ENCODE assay signal across 17 cellular contexts in the genomic region with DNA sequence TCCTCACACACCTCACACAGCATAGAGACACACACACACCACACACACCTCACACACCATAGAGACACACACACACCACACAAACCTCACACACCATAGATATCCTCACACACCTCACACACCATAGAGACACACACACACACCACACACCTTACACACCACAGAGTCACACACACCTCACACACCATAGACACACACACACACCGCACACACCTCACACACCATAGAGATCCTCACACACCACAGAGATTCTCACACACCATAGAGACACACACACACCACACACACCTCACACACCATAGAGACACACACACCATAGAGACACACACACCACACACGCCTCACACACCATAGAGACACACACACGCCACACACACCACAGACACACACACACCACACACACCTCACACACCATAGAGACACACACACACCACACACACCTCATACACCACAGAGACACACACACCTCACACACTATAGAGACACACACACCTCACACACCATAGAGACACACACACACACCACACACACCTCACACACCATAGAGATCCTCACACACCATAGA.
DNase-seq lines count a peak whose midpoint lies in the region; ATAC-seq, FAIRE-seq and TF ChIP-seq lines count a peak whose summit lies in the region.
"Had no signal": no experiment of that assay in that cellular context is flagged by ENCODE, and none has a peak within 500 bp of the region (broad histone marks: within the 10 kb centered on the region; RNA-seq: fewer than 3 reads in every experiment).

No MANE protein-coding gene starts in this region.

- H2BK20ac ChIP-seq in IMR-90 (ENCODE audit: low read depth, low read length), result no peak overlapping the region

- no peak overlapping the region for H3K23ac ChIP-seq in IMR-90 (ENCODE audit: low read depth, low read length)

- no peak for TF ChIP-seq POLR2A in HepG2 (IDR thresholded peaks at IDR 0.05; ENCODE audit: insufficient read depth in 1 of 2, low read depth in 2 of 2, low read length in 2 of 2)
- TF ChIP-seq POLR2A in right lobe of liver (IDR thresholded peaks at IDR 0.05), result no peak
- no peak for TF ChIP-seq POLR2A in IMR-90 (IDR thresholded peaks at IDR 0.05; ENCODE audit: low read depth, low read length)

- no peak overlapping the region for H4K91ac ChIP-seq in IMR-90 (ENCODE audit: insufficient read depth, low read depth, low read length)

- H4K20me1 ChIP-seq in HepG2 (ENCODE audit: insufficient read depth, low read length), result no peaks in the 10 kb centered on the region
- no peaks in the 10 kb centered on the region for H4K20me1 ChIP-seq in IMR-90 (ENCODE audit: insufficient read depth, low read length)
- no peaks in the 10 kb centered on the region for H4K20me1 ChIP-seq in hepatocyte (ENCODE audit: insufficient read depth, poor library complexity, severe bottlenecking)
- H4K20me1 ChIP-seq: BLaER1 had no signal

- H2AK5ac ChIP-seq in IMR-90 (ENCODE audit: low read depth, low read length), result no peak overlapping the region

- H3K9me3 ChIP-seq in HepG2 (ENCODE audit: low read length), result no peaks in the 10 kb centered on the region
- H3K9me3 ChIP-seq in right lobe of liver, result no peaks in the 10 kb centered on the region
- peaks cover 36% of the 10 kb centered on the region for H3K9me3 ChIP-seq in IMR-90 (ENCODE audit: control insufficient read depth, insufficient read depth, low read length)
- no peaks in the 10 kb centered on the region for H3K9me3 ChIP-seq in hepatocyte (ENCODE audit: low read depth)
- H3K9me3 ChIP-seq: A549, BLaER1 had no signal

- FAIRE-seq in HepG2 (lab: Jason Lieb, UNC), result peak; percentile 70
- FAIRE-seq: A549 had no signal

- TF ChIP-seq EP300 in HepG2 (IDR thresholded peaks at IDR 0.05; ENCODE audit: low read depth in 2 of 2, low read length in 2 of 2), result no peak
- TF ChIP-seq EP300 in HepG2 (CRISPR knock-in tag; IDR thresholded peaks at IDR 0.05; ENCODE audit: borderline replicate concordance), result no peak

- H3K4me2 ChIP-seq in HepG2 (ENCODE audit: low read depth, low read length) (peak overlapping the region; percentile 72; the same call in 1 of the 2 replicates), IMR-90 (ENCODE audit: low read depth, low read length) (no peak overlapping the region), hepatocyte (no peak overlapping the region)
- H3K4me2 ChIP-seq: A549, BLaER1 had no signal

- CTCF ChIA-PET in HepG2 (lab: Yijun Ruan, JAX; ENCODE audit: low intra/inter-chr PET ratio, low total read pairs) (no interaction called here), IMR-90 (lab: Yijun Ruan, JAX) (no interaction called here)

- H3K18ac ChIP-seq in IMR-90 (ENCODE audit: low read depth, low read length), result no peak overlapping the region

- no peak overlapping the region for H4K8ac ChIP-seq in IMR-90 (ENCODE audit: low read depth in 2 of 2, low read length in 2 of 2)

- no peaks in the 10 kb centered on the region for H3K79me1 ChIP-seq in IMR-90 (ENCODE audit: low read depth in 1 of 2, low read length in 2 of 2)

- no peak overlapping the region for H3K9ac ChIP-seq in HepG2 (ENCODE audit: insufficient read depth, low read depth, low read length)
- no peak overlapping the region for H3K9ac ChIP-seq in IMR-90 (ENCODE audit: low read depth, low read length)
- H3K9ac ChIP-seq: BLaER1 had no signal

- dilution Hi-C loops in IMR-90 (cut with HindIII; ENCODE audit: low sequenced_read_pairs, unreplicated experiment), result no loop called here

- H4K5ac ChIP-seq in IMR-90 (ENCODE audit: low read depth, low read length), result no peak overlapping the region

- TF ChIP-seq RAD21 in HepG2 (CRISPR knock-in tag; IDR thresholded peaks at IDR 0.05) (no peak), IMR-90 (IDR thresholded peaks at IDR 0.05; ENCODE audit: low read length) (no peak)

- no peak for DNase-seq in HepG2 (ENCODE audit: low spot score)
- DNase-seq in right lobe of liver, result no peak
- DNase-seq in IMR-90, result no peak
- no peak for DNase-seq in hepatocyte (ENCODE audit: low spot score)
- no peak for DNase-seq in activated CD4-positive, alpha-beta T cell treated with anti-CD3 and anti-CD28 coated beads for 1 hour
- DNase-seq: AML-193; CD4-positive, alpha-beta memory T cell; DMS153; DMS79; GDM1; HCEC 1CT had no signal

- H3K27ac ChIP-seq in HepG2 (ENCODE audit: extremely low read length, insufficient read depth, low read length), result no peak overlapping the region
- H3K27ac ChIP-seq in right lobe of liver, result no peak overlapping the region
- H3K27ac ChIP-seq in IMR-90 (ENCODE audit: insufficient read depth, low read length), result no peak overlapping the region
- peak overlapping the region; percentile 90 for H3K27ac ChIP-seq in hepatocyte
- H3K27ac ChIP-seq: 22Rv1, A549, BLaER1 had no signal

- peaks cover 30% of the 10 kb centered on the region for H3K4me1 ChIP-seq in HepG2 (ENCODE audit: insufficient read depth, low read length)
- no peaks in the 10 kb centered on the region for H3K4me1 ChIP-seq in right lobe of liver
- H3K4me1 ChIP-seq in IMR-90 (ENCODE audit: control insufficient read depth, insufficient read depth, low read length), result no peaks in the 10 kb centered on the region
- peaks cover 22% of the 10 kb centered on the region for H3K4me1 ChIP-seq in hepatocyte (ENCODE audit: insufficient read depth)
- H3K4me1 ChIP-seq: A549, BLaER1 had no signal

- peak overlapping the region; percentile 76 for H2BK5ac ChIP-seq in IMR-90 (ENCODE audit: low read depth, low read length, poor library complexity, severe bottlenecking)

- H3K4ac ChIP-seq in IMR-90 (ENCODE audit: low read depth, low read length), result no peak overlapping the region

- no peaks in the 10 kb centered on the region for H3K9me1 ChIP-seq in IMR-90 (ENCODE audit: insufficient read depth, low read length)

- H3K56ac ChIP-seq in IMR-90 (ENCODE audit: extremely low read depth, insufficient read depth, low read length), result no peak overlapping the region

- no peak overlapping the region for H3K14ac ChIP-seq in IMR-90 (replicated peaks; ENCODE audit: low read depth, low read length)

- POLR2A ChIA-PET in HepG2 (lab: Yijun Ruan, JAX) (no interaction called here), IMR-90 (lab: Charles Lee; ENCODE audit: unreplicated experiment) (no interaction called here)

- intact Hi-C loops in HepG2 (cut with micrococcal nuclease; ENCODE audit: unreplicated experiment), result no loop called here
- intact Hi-C loops in right lobe of liver (cut with DNase I), result no loop called here
- intact Hi-C loops in IMR-90 (cut with micrococcal nuclease), result no loop called here

- in situ Hi-C loops in HepG2 (cut with HindIII; ENCODE audit: extremely low pct_ligation_motif_present, low pct_unique_long_range_greater_than_20kb), result no loop called here
- in situ Hi-C loops in IMR-90 (cut with MboI; ENCODE audit: low sequenced_read_pairs), result no loop called here

- no peak overlapping the region for H2BK15ac ChIP-seq in IMR-90 (ENCODE audit: low read depth, low read length)

- H3K36me3 ChIP-seq in HepG2 (replicated peaks in 1 of 2; ENCODE audit: control insufficient read depth in 1 of 2, insufficient read depth in 2 of 2, low read length in 2 of 2) (no peaks in the 10 kb centered on the region), right lobe of liver (no peaks in the 10 kb centered on the region), IMR-90 (ENCODE audit: control insufficient read depth, insufficient read depth, low read length) (no peaks in the 10 kb centered on the region), hepatocyte (replicated peaks; ENCODE audit: insufficient read depth, low read depth) (no peaks in the 10 kb centered on the region)
- H3K36me3 ChIP-seq: BLaER1 had no signal

- H3K4me3 ChIP-seq in HepG2 (replicated peaks in 1 of 3; ENCODE audit: insufficient read depth in 1 of 3, low read depth in 2 of 3, low read length in 3 of 3) (no peak overlapping the region), right lobe of liver (no peak overlapping the region), IMR-90 (ENCODE audit: insufficient read depth, low read depth, low read length) (no peak overlapping the region), hepatocyte (no peak overlapping the region)
- H3K4me3 ChIP-seq: A549, BLaER1 had no signal

- no peak overlapping the region for H2AFZ ChIP-seq in HepG2 (ENCODE audit: low read length)
- no peak overlapping the region for H2AFZ ChIP-seq in IMR-90 (replicated peaks; ENCODE audit: low read length, poor library complexity)
- no peak overlapping the region for H2AFZ ChIP-seq in hepatocyte

- no peak for ATAC-seq in HepG2
- no peak for ATAC-seq in right lobe of liver
- no peak for ATAC-seq in IMR-90 (ENCODE audit: low read depth)
- ATAC-seq in GM21447 (IDR thresholded peaks at IDR 0.05; ENCODE audit: unreplicated experiment), result no peak
- ATAC-seq in HG03469 (IDR thresholded peaks at IDR 0.05; ENCODE audit: unreplicated experiment), result no peak
- no peak for ATAC-seq in GM18907 (IDR thresholded peaks at IDR 0.05; ENCODE audit: unreplicated experiment)

- no peak overlapping the region for H2BK120ac ChIP-seq in IMR-90 (ENCODE audit: low read depth, low read length)

- WGBS in HepG2 (ENCODE audit: low lambda C conversion rate), result 47% methylated on average over 3 of the region's 3 CpGs
- 56% methylated on average over 3 of the region's 3 CpGs for WGBS in right lobe of liver (ENCODE audit: insufficient coverage, low coverage, low lambda C conversion rate, missing lambda C conversion rate)
- WGBS in IMR-90 (ENCODE audit: extremely low coverage in 2 of 2, insufficient read length in 1 of 2), 2 experiments, result 60% methylated on average over 1 of the region's 3 CpGs; no CpG with 5 or more reads in 1 of the 2 experiments
- 20% methylated on average over 1 of the region's 3 CpGs for WGBS in hepatocyte (ENCODE audit: low lambda C conversion rate, missing lambda C conversion rate)

- no peaks in the 10 kb centered on the region for H3K9me2 ChIP-seq in hepatocyte (replicated peaks; ENCODE audit: insufficient read depth)

- H2AK9ac ChIP-seq in IMR-90 (replicated peaks; ENCODE audit: low read depth, low read length, poor library complexity), result no peak overlapping the region

- no peaks in the 10 kb centered on the region for H3K79me2 ChIP-seq in HepG2 (ENCODE audit: insufficient read depth, low read length)
- H3K79me2 ChIP-seq in hepatocyte, result no peaks in the 10 kb centered on the region

- TF ChIP-seq CTCF in HepG2 (CRISPR knock-in tag; IDR thresholded peaks at IDR 0.05) (no peak), right lobe of liver (IDR thresholded peaks at IDR 0.05) (no peak), IMR-90 (conservative IDR thresholded peaks at IDR 0.05; ENCODE audit: low read depth, low read length) (no peak), hepatocyte (IDR thresholded peaks at IDR 0.05; ENCODE audit: poor library complexity) (no peak)

- BruUV-seq in HepG2 (replicated peaks; lab: Mats Ljungman, UMichigan) (no TSS peak), IMR-90 (replicated peaks; lab: Mats Ljungman, UMichigan) (no TSS peak)

- no peaks in the 10 kb centered on the region for H3K27me3 ChIP-seq in HepG2 (ENCODE audit: control insufficient read depth in 1 of 2, insufficient read depth in 2 of 2, low read length in 2 of 2)
- no peaks in the 10 kb centered on the region for H3K27me3 ChIP-seq in right lobe of liver
- H3K27me3 ChIP-seq in IMR-90 (ENCODE audit: control insufficient read depth, insufficient read depth, low read length), result no peaks in the 10 kb centered on the region
- H3K27me3 ChIP-seq in hepatocyte, result no peaks in the 10 kb centered on the region
- H3K27me3 ChIP-seq: BLaER1 had no signal

TF ChIP-seq in IMR-90, 13 proteins besides CTCF, POLR2A, EP300 and RAD21 (continues in another document):
- no peak for TF ChIP-seq FOS (IDR thresholded peaks at IDR 0.05; ENCODE audit: low read depth, low read length)
- TF ChIP-seq SMC3 (IDR thresholded peaks at IDR 0.05; ENCODE audit: low read depth, low read length), result no peak
